ENCODE assay signal across 1 cellular context in the genomic region with DNA sequence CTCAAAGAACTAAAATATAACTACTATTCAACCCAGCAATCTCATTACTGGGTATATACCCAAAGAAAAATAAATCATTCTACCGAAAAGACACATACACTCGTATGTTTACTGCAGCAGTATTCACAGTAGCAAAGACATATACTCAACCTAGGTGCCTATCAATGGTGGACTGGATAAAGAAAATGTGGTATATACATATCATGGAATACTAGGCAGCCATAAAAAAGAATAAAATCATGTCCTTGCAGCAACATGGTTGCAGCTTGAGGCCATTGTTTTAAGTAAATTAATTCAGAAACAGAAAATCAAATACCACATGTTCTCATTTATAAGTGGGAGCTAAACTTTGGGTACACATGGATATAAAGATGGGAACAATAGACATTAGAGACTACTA.
TF ChIP-seq lines count a peak whose summit lies in the region.

No MANE protein-coding gene starts in this region.

TF ChIP-seq in K562, 482 proteins besides CTCF, POLR2A, EP300 and RAD21 (continued from another document):
- TF ChIP-seq, protein P1, sequence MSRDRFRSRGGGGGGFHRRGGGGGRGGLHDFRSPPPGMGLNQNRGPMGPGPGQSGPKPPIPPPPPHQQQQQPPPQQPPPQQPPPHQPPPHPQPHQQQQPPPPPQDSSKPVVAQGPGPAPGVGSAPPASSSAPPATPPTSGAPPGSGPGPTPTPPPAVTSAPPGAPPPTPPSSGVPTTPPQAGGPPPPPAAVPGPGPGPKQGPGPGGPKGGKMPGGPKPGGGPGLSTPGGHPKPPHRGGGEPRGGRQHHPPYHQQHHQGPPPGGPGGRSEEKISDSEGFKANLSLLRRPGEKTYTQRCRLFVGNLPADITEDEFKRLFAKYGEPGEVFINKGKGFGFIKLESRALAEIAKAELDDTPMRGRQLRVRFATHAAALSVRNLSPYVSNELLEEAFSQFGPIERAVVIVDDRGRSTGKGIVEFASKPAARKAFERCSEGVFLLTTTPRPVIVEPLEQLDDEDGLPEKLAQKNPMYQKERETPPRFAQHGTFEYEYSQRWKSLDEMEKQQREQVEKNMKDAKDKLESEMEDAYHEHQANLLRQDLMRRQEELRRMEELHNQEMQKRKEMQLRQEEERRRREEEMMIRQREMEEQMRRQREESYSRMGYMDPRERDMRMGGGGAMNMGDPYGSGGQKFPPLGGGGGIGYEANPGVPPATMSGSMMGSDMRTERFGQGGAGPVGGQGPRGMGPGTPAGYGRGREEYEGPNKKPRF (IDR thresholded peaks at IDR 0.05; ENCODE audit: low read depth, low read length): no peak
- TF ChIP-seq TAF15 (IDR thresholded peaks at IDR 0.05; ENCODE audit: low read depth, low read length) (no peak), BACH1 (tag; IDR thresholded peaks at IDR 0.05) (no peak), BCOR (IDR thresholded peaks at IDR 0.05) (peak; percentile 70), ZNF124 (CRISPR knock-in tag; IDR thresholded peaks at IDR 0.05) (no peak), ZNF146 (CRISPR knock-in tag; IDR thresholded peaks at IDR 0.05; ENCODE audit: unreplicated experiment) (peak; percentile 88), MEF2D (tag; conservative IDR thresholded peaks at IDR 0.05; ENCODE audit: low read depth) (no peak), DDX20 (tag; IDR thresholded peaks at IDR 0.05; ENCODE audit: low read depth) (no peak), ZFPM2 (CRISPR knock-in tag; IDR thresholded peaks at IDR 0.05) (no peak), SMARCA4 (IDR thresholded peaks at IDR 0.05) (no peak), KDM1A (IDR thresholded peaks at IDR 0.05) (peak in 1 of 2 experiments; percentile 33; a peak in 1 of 4 replicates), MTA1 (IDR thresholded peaks at IDR 0.05; ENCODE audit: borderline replicate concordance) (no peak), TOE1 (IDR thresholded peaks at IDR 0.05; ENCODE audit: borderline replicate concordance) (no peak), TOE1 (CRISPR knock-in tag; IDR thresholded peaks at IDR 0.05; ENCODE audit: borderline replicate concordance, low read depth) (no peak), SLC30A9 (CRISPR knock-in tag; IDR thresholded peaks at IDR 0.05) (no peak), RFX7 (CRISPR knock-in tag; IDR thresholded peaks at IDR 0.05) (no peak)
- TF ChIP-seq, protein P2, sequence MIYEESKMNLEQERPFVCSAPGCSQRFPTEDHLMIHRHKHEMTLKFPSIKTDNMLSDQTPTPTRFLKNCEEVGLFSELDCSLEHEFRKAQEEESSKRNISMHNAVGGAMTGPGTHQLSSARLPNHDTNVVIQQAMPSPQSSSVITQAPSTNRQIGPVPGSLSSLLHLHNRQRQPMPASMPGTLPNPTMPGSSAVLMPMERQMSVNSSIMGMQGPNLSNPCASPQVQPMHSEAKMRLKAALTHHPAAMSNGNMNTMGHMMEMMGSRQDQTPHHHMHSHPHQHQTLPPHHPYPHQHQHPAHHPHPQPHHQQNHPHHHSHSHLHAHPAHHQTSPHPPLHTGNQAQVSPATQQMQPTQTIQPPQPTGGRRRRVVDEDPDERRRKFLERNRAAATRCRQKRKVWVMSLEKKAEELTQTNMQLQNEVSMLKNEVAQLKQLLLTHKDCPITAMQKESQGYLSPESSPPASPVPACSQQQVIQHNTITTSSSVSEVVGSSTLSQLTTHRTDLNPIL (CRISPR knock-in tag; IDR thresholded peaks at IDR 0.05): no peak
- TF ChIP-seq, protein P3, sequence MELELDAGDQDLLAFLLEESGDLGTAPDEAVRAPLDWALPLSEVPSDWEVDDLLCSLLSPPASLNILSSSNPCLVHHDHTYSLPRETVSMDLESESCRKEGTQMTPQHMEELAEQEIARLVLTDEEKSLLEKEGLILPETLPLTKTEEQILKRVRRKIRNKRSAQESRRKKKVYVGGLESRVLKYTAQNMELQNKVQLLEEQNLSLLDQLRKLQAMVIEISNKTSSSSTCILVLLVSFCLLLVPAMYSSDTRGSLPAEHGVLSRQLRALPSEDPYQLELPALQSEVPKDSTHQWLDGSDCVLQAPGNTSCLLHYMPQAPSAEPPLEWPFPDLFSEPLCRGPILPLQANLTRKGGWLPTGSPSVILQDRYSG (tag; conservative IDR thresholded peaks at IDR 0.05; ENCODE audit: low read depth): no peak
